8 cellular contexts compared by ENCODE assay signal in the genomic region with DNA sequence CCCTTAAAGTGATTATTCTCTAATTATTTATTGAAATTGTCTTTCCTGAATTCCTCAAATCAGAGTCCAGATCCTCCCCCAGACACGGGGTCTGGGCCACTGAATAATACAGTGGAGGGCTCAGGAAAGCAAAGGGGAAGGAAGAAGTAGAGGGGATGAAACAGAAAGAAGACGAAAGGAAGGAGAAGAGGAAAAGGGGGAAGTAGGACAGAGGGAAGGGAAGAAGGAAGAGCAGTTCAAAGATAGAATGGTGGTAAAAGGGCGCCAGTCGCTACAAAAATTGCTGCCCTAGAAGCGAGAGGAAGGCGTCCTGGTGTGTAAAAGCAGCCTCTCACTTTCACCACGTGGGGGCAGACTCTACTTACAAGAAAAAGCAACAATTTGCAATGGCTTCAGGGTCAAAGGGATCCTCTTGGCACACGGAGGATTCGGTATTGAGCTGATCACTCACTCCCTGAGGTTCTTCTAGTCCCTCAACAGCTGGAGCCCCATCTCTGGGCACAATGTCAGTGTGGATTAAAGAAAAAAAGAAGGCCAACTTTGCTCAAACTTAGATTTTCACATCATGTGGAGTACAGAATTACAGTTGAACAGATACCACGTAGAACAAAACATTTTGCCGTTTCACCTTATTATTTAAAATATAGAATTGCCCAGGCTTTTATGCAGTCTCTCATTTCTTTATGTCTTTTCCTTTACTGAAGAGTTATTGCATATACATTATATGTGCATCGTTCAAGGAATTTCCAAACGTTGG. TPM values are rescaled to one million over a fixed set of nuclear protein-coding genes. Genes with fewer than 3 reads are reported as not detected.
DNase-seq lines count a peak whose midpoint lies in the region; ATAC-seq and TF ChIP-seq lines count a peak whose summit lies in the region.

No MANE protein-coding gene starts in this region.

- no peak overlapping the region for H3K9ac ChIP-seq in OCI-LY1 (ENCODE audit: low read length)

- no peaks in the 10 kb centered on the region for H3K9me2 ChIP-seq in OCI-LY1 (ENCODE audit: low read depth, low read length)

- peak overlapping the region; percentile 13 to 78 (median 68) for H3K4me3 Mint-ChIP-seq in naive thymus-derived CD8-positive, alpha-beta T cell

- H3K36me3 Mint-ChIP-seq in naive thymus-derived CD8-positive, alpha-beta T cell, result no peaks in the 10 kb centered on the region

- no peaks in the 10 kb centered on the region for H3K79me2 ChIP-seq in OCI-LY1 (ENCODE audit: insufficient read depth, low read length)

- peaks cover 2 to 18% (median 8%) of the 10 kb centered on the region in 5 donors for H3K27me3 Mint-ChIP-seq in naive thymus-derived CD8-positive, alpha-beta T cell

- POLR2A ChIA-PET in naive thymus-derived CD8-positive, alpha-beta T cell (lab: Charles Lee), result interaction anchor here (0.7 to 1.3 kb wide), 3 partner anchors 303 to 307 kb away, joined by 3 read pairs; no protein-coding TSS in a partner anchor

- H3K27ac Mint-ChIP-seq in naive thymus-derived CD8-positive, alpha-beta T cell, result peak overlapping the region in 9 of 10 donors; percentile 21 to 82 (median 63)

- ATAC-seq in GM19395 (IDR thresholded peaks at IDR 0.05; ENCODE audit: unreplicated experiment), result peak; percentile 87
- peak; percentile 80 to 88 for ATAC-seq in naive thymus-derived CD8-positive, alpha-beta T cell

- H3K9me3 Mint-ChIP-seq in naive thymus-derived CD8-positive, alpha-beta T cell, result no peaks in the 10 kb centered on the region

- H3K4me1 Mint-ChIP-seq in naive thymus-derived CD8-positive, alpha-beta T cell, result peaks cover 10 to 31% (median 27%) of the 10 kb centered on the region in 4 donors

- no peaks in the 10 kb centered on the region for H3K36me3 ChIP-seq in BE2C
- no peaks in the 10 kb centered on the region for H3K36me3 ChIP-seq in OCI-LY1 (ENCODE audit: insufficient read depth, low read length)

- no peaks in the 10 kb centered on the region for H3K4me1 ChIP-seq in BE2C
- peaks cover 10% of the 10 kb centered on the region for H3K4me1 ChIP-seq in OCI-LY1 (ENCODE audit: insufficient read depth, low read length, severe bottlenecking)

- H3K27ac ChIP-seq in OCI-LY1 (ENCODE audit: low read depth, low read length, poor library complexity, severe bottlenecking), result no peak overlapping the region

- no peaks in the 10 kb centered on the region for H4K20me1 ChIP-seq in OCI-LY1 (ENCODE audit: insufficient read depth, low read length)

- H3K4me3 ChIP-seq in BE2C (ENCODE audit: low read depth, low read length), result no peak overlapping the region
- H3K4me3 ChIP-seq in Jurkat, Clone E6-1 (ENCODE audit: low read length), result peak overlapping the region; percentile 35
- no peak overlapping the region for H3K4me3 ChIP-seq in OCI-LY1 (ENCODE audit: low read depth, low read length, poor library complexity, severe bottlenecking)

- peak; percentile 67 for DNase-seq in BE2C
- peak; percentile 86 for DNase-seq in Jurkat, Clone E6-1 (ENCODE audit: low read depth, low spot score)
- peak; percentile 42 for DNase-seq in activated T-cell treated with anti-CD3 and anti-CD28 coated beads for 1 hour (ENCODE audit: low read depth)
- peak; percentile 57 to 74 for DNase-seq in erythroblast (lab: John Stamatoyannopoulos, UW)
- peak; percentile 15 to 82 (median 68) for DNase-seq in naive thymus-derived CD8-positive, alpha-beta T cell
- DNase-seq in stimulated activated naive CD4-positive, alpha-beta T cell (lab: John Stamatoyannopoulos, UW), result peak; percentile 27 to 82 (median 63)

- H2AFZ ChIP-seq in OCI-LY1 (ENCODE audit: low read length), result no peak overlapping the region

- H3K27me3 ChIP-seq in BE2C (peaks cover 6% of the 10 kb centered on the region), OCI-LY1 (ENCODE audit: insufficient read depth, low read length) (no peaks in the 10 kb centered on the region)

- no peaks in the 10 kb centered on the region for H3F3A ChIP-seq in OCI-LY1 (ENCODE audit: insufficient read depth, low read length)

- no peak for TF ChIP-seq POLR2A in erythroblast (IDR thresholded peaks at IDR 0.05; ENCODE audit: low read length)

- H3K9me3 ChIP-seq in BE2C, result no peaks in the 10 kb centered on the region
- no peaks in the 10 kb centered on the region for H3K9me3 ChIP-seq in OCI-LY1 (ENCODE audit: low read length)

- peak; percentile 93 for TF ChIP-seq CTCF in BE2C (IDR thresholded peaks at IDR 0.05; ENCODE audit: low read depth, low read length)
- TF ChIP-seq CTCF in OCI-LY1 (IDR thresholded peaks at IDR 0.05; ENCODE audit: low read length), result peak; percentile 95

- no peak overlapping the region for H3K4me2 ChIP-seq in OCI-LY1 (ENCODE audit: low read length)

RNA-seq across cellular contexts. Expression of a gene that starts 31.4 kb away (rescaled TPM):
- not detected for polyA plus RNA-seq in BE2C (2012; ENCODE audit: insufficient read depth, insufficient read length, low read depth)
- not detected for polyA plus RNA-seq in Jurkat, Clone E6-1 (2012; ENCODE audit: insufficient read depth, insufficient read length)
- total RNA-seq in naive thymus-derived CD8-positive, alpha-beta T cell, result not detected
- polyA plus RNA-seq in naive thymus-derived CD8-positive, alpha-beta T cell, result not detected
